In genomic region chr15:89774492-89774891, GRCh38 we compare ENCODE assay signal across 17 cellular contexts. TPM values are rescaled to one million over a fixed set of nuclear protein-coding genes. Genes with fewer than 3 reads are reported as not detected.
DNase-seq lines count a peak whose midpoint lies in the region; ATAC-seq and TF ChIP-seq lines count a peak whose summit lies in the region.
"Had no signal": no experiment of that assay in that cellular context is flagged by ENCODE, and none has a peak within 500 bp of the region (broad histone marks: within the 10 kb centered on the region; RNA-seq: fewer than 3 reads in every experiment).

No MANE protein-coding gene starts in this region.

- H3K36me3 ChIP-seq in thyroid gland, result no peaks in the 10 kb centered on the region

- no peak overlapping the region for H3K27ac Mint-ChIP-seq in MCF 10A (ENCODE audit: low read depth, unreplicated experiment)
- H3K27ac Mint-ChIP-seq: B cell had no signal

- H3K4me1 Mint-ChIP-seq in MCF 10A (ENCODE audit: insufficient read depth, unreplicated experiment), result peaks cover 6% of the 10 kb centered on the region

- in situ Hi-C loops in GM13976 (cut with MboI; ENCODE audit: low sequenced_read_pairs, unreplicated experiment), result no loop called here

- POLR2A ChIA-PET in MCF 10A (lab: Yijun Ruan, JAX), result interaction anchor here (0.6 to 2.5 kb wide), 8 partner anchors 14 to 118 kb away, joined by 3 to 8 read pairs (median 3); no protein-coding TSS in a partner anchor

- intact Hi-C loops in MCF 10A (cut with micrococcal nuclease), result no loop called here
- intact Hi-C loops in posterior vena cava (cut with DNase I), result no loop called here
- intact Hi-C loops in left ventricle myocardium superior (cut with micrococcal nuclease), result no loop called here
- intact Hi-C loops in thyroid gland (cut with DNase I), result no loop called here

- TF ChIP-seq CTCF in MCF 10A (IDR thresholded peaks at IDR 0.05; ENCODE audit: unreplicated experiment) (no peak), thyroid gland (IDR thresholded peaks at IDR 0.05) (no peak), GM13976 (IDR thresholded peaks at IDR 0.05; ENCODE audit: borderline replicate concordance, control extremely low read depth, extremely low read depth, insufficient read depth, missing control alignments) (no peak)

- CTCF ChIA-PET in MCF 10A (lab: Yijun Ruan, JAX), result interaction anchor here (0.6 to 5.2 kb wide), 7 partner anchors 9 to 669 kb away, joined by 3 to 44 read pairs (median 4); no protein-coding TSS in a partner anchor

- 90 to 95% methylated on average over 5 of the region's 5 CpGs for WGBS in thyroid gland, 2 donors

- H3K27me3 Mint-ChIP-seq in MCF 10A (ENCODE audit: insufficient read depth, unreplicated experiment), result no peaks in the 10 kb centered on the region
- H3K27me3 Mint-ChIP-seq: B cell had no signal

- H3K9me3 Mint-ChIP-seq in MCF 10A (ENCODE audit: unreplicated experiment), result no peaks in the 10 kb centered on the region
- H3K9me3 Mint-ChIP-seq: CD14-positive monocyte had no signal

- peak; percentile 86 for ATAC-seq in esophagus mucosa
- ATAC-seq in left ventricle myocardium superior, result no peak
- ATAC-seq: Right ventricle myocardium inferior had no signal

- peaks cover 3 to 10% of the 10 kb centered on the region in 2 donors for H3K4me1 ChIP-seq in thyroid gland

- H3K27me3 ChIP-seq in thyroid gland, result no peaks in the 10 kb centered on the region

- H3K9me3 ChIP-seq in thyroid gland, result no peaks in the 10 kb centered on the region

- TF ChIP-seq POLR2A in thyroid gland (IDR thresholded peaks at IDR 0.05), result no peak

- H3K4me3 Mint-ChIP-seq in MCF 10A (ENCODE audit: unreplicated experiment), result no peak overlapping the region
- H3K4me3 Mint-ChIP-seq: B cell, CD14-positive monocyte had no signal

- peak; percentile 68 for DNase-seq in COLO829 (ENCODE audit: low spot score)
- DNase-seq in MCF 10A (ENCODE audit: unreplicated experiment), result peak; percentile 21
- peak; percentile 9 for DNase-seq in posterior vena cava (ENCODE audit: low spot score)
- no peak for DNase-seq in left ventricle myocardium superior
- no peak for DNase-seq in thyroid gland
- no peak for DNase-seq in stimulated activated CD4-positive, alpha-beta T cell treated with anti-CD3 and anti-CD28 coated beads, Interleukin-15, amount 100 ng/mL, for 24 hours
- DNase-seq in GM13976 (ENCODE audit: low spot score), result no peak
- DNase-seq: DMS79; Karpas-422; NCI-H1417; NCI-H187 treated with DMSO at 0.1 percent for 48 hours; NK-92 treated with Interleukin-12 subunit alpha and Interleukin-12 subunit beta, amount 100 ng/mL, for 24 hours had no signal

- no peak overlapping the region for H3K4me3 ChIP-seq in thyroid gland (replicated peaks in 1 of 3)

- no peak overlapping the region for H3K27ac ChIP-seq in thyroid gland

- BruUV-seq in MCF 10A (replicated peaks; lab: Mats Ljungman, UMichigan), result no TSS peak

- H3K36me3 Mint-ChIP-seq in MCF 10A (ENCODE audit: insufficient read depth, unreplicated experiment), result no peaks in the 10 kb centered on the region

RNA-seq across cellular contexts. Expression of gene MESP2, which starts 1.6 kb away (rescaled TPM):
- not detected in 2 replicates for total RNA-seq in MCF 10A (2022)
- total RNA-seq in esophagus mucosa, result 0.40 TPM
- total RNA-seq in posterior vena cava, result under 1 TPM; 0.32 to 0.38 TPM
- total RNA-seq in left ventricle myocardium superior, result 0.20 TPM
- total RNA-seq in thyroid gland, result under 1 TPM in 2 of 4 donors, not detected in 2; 0.34 to 0.67 TPM
- total RNA-seq: B cell, NCI-H460 had no signal

RNA-seq across cellular contexts. Expression of gene MESP1, which starts 23.4 kb away (rescaled TPM):
- total RNA-seq in MCF 10A (2022) (0.58 and 1.6 TPM in 2 replicates), esophagus mucosa (0.44 TPM), posterior vena cava (under 1 TPM; 0.52 to 0.69 TPM), left ventricle myocardium superior (8.4 TPM), thyroid gland (1 to 10 TPM in 3 of 4 donors, not detected in 1; 1.9 to 2.6 (median 2.1) TPM)

RNA-seq across cellular contexts. Expression of gene ANPEP, which starts 40.2 kb away (rescaled TPM):
- total RNA-seq in MCF 10A (2022) (252 and 294 TPM in 2 replicates), esophagus mucosa (3.1 TPM), posterior vena cava (10 to 100 TPM; 22.2 to 73.8 TPM), left ventricle myocardium superior (7.7 TPM), thyroid gland (10 to 100 TPM in 1 of 4 donors, 1 to 10 TPM in 3; 7.2 to 11.7 (median 9.4) TPM)

Comparison
In these comparisons a context has a peak if more than half of its experiments do, and no peak if none do; other contexts are left out.
1. DNase-seq: peak in COLO829 (single experiment), MCF 10A (single experiment) and posterior vena cava (single experiment); none in left ventricle myocardium superior (single experiment), thyroid gland (0 of 2), stimulated activated CD4-positive, alpha-beta T cell treated with anti-CD3 and anti-CD28 coated beads, Interleukin-15, amount 100 ng/mL, for 24 hours (single experiment) and GM13976 (single experiment).